8 cellular contexts compared by ENCODE assay signal in genomic region chr6:149864578-149865535, GRCh38. TPM values are rescaled to one million over a fixed set of nuclear protein-coding genes. Genes with fewer than 3 reads are reported as not detected.
DNase-seq lines count a peak whose midpoint lies in the region; ATAC-seq and TF ChIP-seq lines count a peak whose summit lies in the region.

No MANE protein-coding gene starts in this region.

- no peaks in the 10 kb centered on the region for H3K4me1 ChIP-seq in MM.1S (ENCODE audit: low read length)
- peaks cover 8 to 35% (median 22%) of the 10 kb centered on the region in 6 donors for H3K4me1 ChIP-seq in spleen

- intact Hi-C loops in spleen (cut with DNase I; ENCODE audit: low total_unique reads) = no loop called here

- H3K9me2 ChIP-seq in MM.1S (replicated peaks; ENCODE audit: insufficient read depth, low read length) = no peaks in the 10 kb centered on the region

- TF ChIP-seq CTCF in MM.1S (IDR thresholded peaks at IDR 0.05; ENCODE audit: low read length) (peak; percentile 51), cardiac fibroblast (IDR thresholded peaks at IDR 0.05; ENCODE audit: low read depth, low read length) (peak; percentile 69), spleen (IDR thresholded peaks at IDR 0.05 in 8 of 11, conservative IDR thresholded peaks at IDR 0.05 in 3 of 11) (peak in 9 of 11 experiments; percentile 37 to 59 (median 49))

- H3K4me3 ChIP-seq in MM.1S (ENCODE audit: low read length) (peak overlapping the region; percentile 37; the same call in 1 of the 2 replicates), cardiac fibroblast (replicated peaks in 1 of 2; ENCODE audit: low read depth in 2 of 2, low read length in 2 of 2) (peak overlapping the region; percentile 43 to 69), spleen (peak overlapping the region; percentile 44 to 94 (median 76))

- no peaks in the 10 kb centered on the region for H3K9me3 ChIP-seq in MM.1S (replicated peaks; ENCODE audit: insufficient read depth, low read length)
- H3K9me3 ChIP-seq in spleen = no peaks in the 10 kb centered on the region

- H3K36me3 ChIP-seq in MM.1S (replicated peaks; ENCODE audit: insufficient read depth, low read length) (no peaks in the 10 kb centered on the region), spleen (no peaks in the 10 kb centered on the region)

- H3K79me2 ChIP-seq in MM.1S (ENCODE audit: low read length) = no peaks in the 10 kb centered on the region

- H3K27me3 ChIP-seq in MM.1S (replicated peaks; ENCODE audit: insufficient read depth, low read length) = no peaks in the 10 kb centered on the region
- peaks cover 0 to 36% (median 0%) of the 10 kb centered on the region in 7 donors for H3K27me3 ChIP-seq in spleen (replicated peaks in 1 of 7)

- no peak for ATAC-seq in HG03159 (IDR thresholded peaks at IDR 0.05; ENCODE audit: unreplicated experiment)

- H3K27ac ChIP-seq in MM.1S (ENCODE audit: low read length) = no peak overlapping the region
- peak overlapping the region; percentile 31 to 88 (median 86) for H3K27ac ChIP-seq in spleen

- WGBS in spleen, 5 donors = 18 to 30% (median 21%) methylated on average over 13 to 23 of the region's 23 CpGs

- no peak for TF ChIP-seq POLR2A in spleen (IDR thresholded peaks at IDR 0.05)

- H3K9ac ChIP-seq in MM.1S (ENCODE audit: low read length) = no peak overlapping the region

- no peaks in the 10 kb centered on the region for H3F3A ChIP-seq in MM.1S (ENCODE audit: insufficient read depth, low read length)

- H4K20me1 ChIP-seq in MM.1S (ENCODE audit: insufficient read depth, low read length) = no peaks in the 10 kb centered on the region

- H2AFZ ChIP-seq in MM.1S (ENCODE audit: low read length) = peak overlapping the region; percentile 72; the same call in 1 of the 2 replicates

- peak; percentile 10 for DNase-seq in activated T-cell treated with anti-CD3 and anti-CD28 coated beads for 4 hours
- no peak for DNase-seq in activated T-cell treated with anti-CD3 and anti-CD28 coated beads, Interleukin-2, amount 50 U/mL, for 1 hour
- peak; percentile 53 for DNase-seq in MM.1S
- peak; percentile 66 for DNase-seq in SK-N-DZ (ENCODE audit: low spot score)
- DNase-seq in cardiac fibroblast (ENCODE audit: low read depth in 2 of 2) = peak; percentile 78 to 85
- peak; percentile 82 for DNase-seq in iris pigment epithelial cell (ENCODE audit: low read depth)
- no peak for DNase-seq in spleen

- H3K4me2 ChIP-seq in MM.1S (ENCODE audit: low read depth, low read length) = peak overlapping the region; percentile 59; the same call in 1 of the 2 replicates

RNA-seq across cellular contexts. Expression of gene LRP11, which starts 0.7 kb away (rescaled TPM):
- 21.8 and 25.4 TPM in 2 replicates for polyA plus RNA-seq in SK-N-DZ (2014; cell fraction: cytosol; rRNA removed)
- polyA plus RNA-seq in SK-N-DZ (2014; cell fraction: nucleus; rRNA removed) = 15.9 and 19.2 TPM in 2 replicates
- total RNA-seq in spleen = 10 to 100 TPM in 3 of 7 donors, 1 to 10 TPM in 4; 5.3 to 15.0 (median 9.9) TPM
- polyA plus RNA-seq in spleen = 1 to 10 TPM in 2 of 3 donors, under 1 TPM in 1; 0.65 to 2.6 (median 2.0) TPM

RNA-seq across cellular contexts. Expression of gene RAET1E, which starts 33.1 kb away (rescaled TPM):
- not detected in 2 replicates for polyA plus RNA-seq in SK-N-DZ (2014; cell fraction: cytosol; rRNA removed)
- polyA plus RNA-seq in SK-N-DZ (2014; cell fraction: nucleus; rRNA removed) = not detected in 2 replicates
- 1 to 10 TPM in 6 of 7 donors, under 1 TPM in 1; 0.94 to 3.4 (median 2.0) TPM for total RNA-seq in spleen
- under 1 TPM; 0.04 to 0.80 (median 0.23) TPM for polyA plus RNA-seq in spleen

RNA-seq across cellular contexts. Expression of gene RAET1G, which starts 58.1 kb away (rescaled TPM):
- 0.17 and 0.23 TPM in 2 replicates for polyA plus RNA-seq in SK-N-DZ (2014; cell fraction: cytosol; rRNA removed)
- polyA plus RNA-seq in SK-N-DZ (2014; cell fraction: nucleus; rRNA removed) = not detected in 2 replicates
- 1 to 10 TPM in 1 of 7 donors, not detected in 6; 1.2 TPM for total RNA-seq in spleen
- polyA plus RNA-seq in spleen = under 1 TPM in 1 of 3 donors, not detected in 2; 0.09 TPM

Comparison
In these comparisons a context has a peak if more than half of its experiments do, and no peak if none do; other contexts are left out.
1. DNase-seq: peak in activated T-cell treated with anti-CD3 and anti-CD28 coated beads for 4 hours (single experiment), MM.1S (single experiment), SK-N-DZ (single experiment), cardiac fibroblast (2 of 2) and iris pigment epithelial cell (single experiment); none in activated T-cell treated with anti-CD3 and anti-CD28 coated beads, Interleukin-2, amount 50 U/mL, for 1 hour (single experiment) and spleen (single experiment).
2. Peak in every context shown above with its lines, with median percentiles within 50 percentile points of each other: H3K4me3 ChIP-seq and CTCF ChIP-seq.